Comparison of ENCODE assay signal across 1 cellular context in the genomic region with DNA sequence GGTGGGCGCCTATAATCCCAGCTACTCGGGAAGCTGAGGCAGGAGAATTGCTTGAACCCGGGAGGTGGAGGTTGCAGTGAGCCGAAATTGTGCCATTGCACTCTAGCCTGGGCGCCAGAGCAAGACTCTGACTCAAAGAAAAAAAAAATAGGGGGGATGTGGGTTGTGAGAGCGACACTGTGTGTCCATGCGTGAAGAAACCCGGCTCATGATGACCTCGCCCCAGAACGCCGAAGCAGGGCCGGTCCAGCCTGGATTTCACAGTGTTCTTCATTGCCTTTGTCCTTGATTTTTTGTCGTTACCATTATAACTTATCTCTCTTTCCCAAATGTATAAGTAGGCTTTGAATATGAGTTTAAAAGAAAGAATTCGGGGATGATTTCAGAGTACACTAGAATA.
TF ChIP-seq lines count a peak whose summit lies in the region.

No MANE protein-coding gene starts in this region.

TF ChIP-seq in HepG2, 621 proteins besides CTCF, POLR2A, EP300 and RAD21:
- TF ChIP-seq, protein P1, sequence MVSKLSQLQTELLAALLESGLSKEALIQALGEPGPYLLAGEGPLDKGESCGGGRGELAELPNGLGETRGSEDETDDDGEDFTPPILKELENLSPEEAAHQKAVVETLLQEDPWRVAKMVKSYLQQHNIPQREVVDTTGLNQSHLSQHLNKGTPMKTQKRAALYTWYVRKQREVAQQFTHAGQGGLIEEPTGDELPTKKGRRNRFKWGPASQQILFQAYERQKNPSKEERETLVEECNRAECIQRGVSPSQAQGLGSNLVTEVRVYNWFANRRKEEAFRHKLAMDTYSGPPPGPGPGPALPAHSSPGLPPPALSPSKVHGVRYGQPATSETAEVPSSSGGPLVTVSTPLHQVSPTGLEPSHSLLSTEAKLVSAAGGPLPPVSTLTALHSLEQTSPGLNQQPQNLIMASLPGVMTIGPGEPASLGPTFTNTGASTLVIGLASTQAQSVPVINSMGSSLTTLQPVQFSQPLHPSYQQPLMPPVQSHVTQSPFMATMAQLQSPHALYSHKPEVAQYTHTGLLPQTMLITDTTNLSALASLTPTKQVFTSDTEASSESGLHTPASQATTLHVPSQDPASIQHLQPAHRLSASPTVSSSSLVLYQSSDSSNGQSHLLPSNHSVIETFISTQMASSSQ (IDR thresholded peaks at IDR 0.05; ENCODE audit: low read depth), result no peak
- TF ChIP-seq, protein P1 (CRISPR knock-in tag; IDR thresholded peaks at IDR 0.05; ENCODE audit: borderline replicate concordance), result no peak
- TF ChIP-seq, protein P2, sequence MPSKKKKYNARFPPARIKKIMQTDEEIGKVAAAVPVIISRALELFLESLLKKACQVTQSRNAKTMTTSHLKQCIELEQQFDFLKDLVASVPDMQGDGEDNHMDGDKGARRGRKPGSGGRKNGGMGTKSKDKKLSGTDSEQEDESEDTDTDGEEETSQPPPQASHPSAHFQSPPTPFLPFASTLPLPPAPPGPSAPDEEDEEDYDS (CRISPR knock-in tag; IDR thresholded peaks at IDR 0.05), result no peak
- TF ChIP-seq ZBTB42 (CRISPR knock-in tag; IDR thresholded peaks at IDR 0.05) (no peak), NONO (IDR thresholded peaks at IDR 0.05) (no peak), NONO (CRISPR knock-in tag; conservative IDR thresholded peaks at IDR 0.05) (no peak), CBX2 (IDR thresholded peaks at IDR 0.05; ENCODE audit: low read depth, low read length) (no peak), CBX2 (CRISPR knock-in tag; IDR thresholded peaks at IDR 0.05; ENCODE audit: low read depth) (no peak), SRSF1 (optimal IDR thresholded peaks at IDR 0.05; ENCODE audit: low read depth, low read length) (no peak), STAG1 (CRISPR knock-in tag; IDR thresholded peaks at IDR 0.05) (no peak), MED8 (CRISPR knock-in tag; IDR thresholded peaks at IDR 0.05; ENCODE audit: insufficient replicate concordance) (no peak)
- TF ChIP-seq, protein P3, sequence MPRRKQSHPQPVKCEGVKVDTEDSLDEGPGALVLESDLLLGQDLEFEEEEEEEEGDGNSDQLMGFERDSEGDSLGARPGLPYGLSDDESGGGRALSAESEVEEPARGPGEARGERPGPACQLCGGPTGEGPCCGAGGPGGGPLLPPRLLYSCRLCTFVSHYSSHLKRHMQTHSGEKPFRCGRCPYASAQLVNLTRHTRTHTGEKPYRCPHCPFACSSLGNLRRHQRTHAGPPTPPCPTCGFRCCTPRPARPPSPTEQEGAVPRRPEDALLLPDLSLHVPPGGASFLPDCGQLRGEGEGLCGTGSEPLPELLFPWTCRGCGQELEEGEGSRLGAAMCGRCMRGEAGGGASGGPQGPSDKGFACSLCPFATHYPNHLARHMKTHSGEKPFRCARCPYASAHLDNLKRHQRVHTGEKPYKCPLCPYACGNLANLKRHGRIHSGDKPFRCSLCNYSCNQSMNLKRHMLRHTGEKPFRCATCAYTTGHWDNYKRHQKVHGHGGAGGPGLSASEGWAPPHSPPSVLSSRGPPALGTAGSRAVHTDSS (CRISPR knock-in tag; conservative IDR thresholded peaks at IDR 0.05), result no peak
- TF ChIP-seq, protein P4, sequence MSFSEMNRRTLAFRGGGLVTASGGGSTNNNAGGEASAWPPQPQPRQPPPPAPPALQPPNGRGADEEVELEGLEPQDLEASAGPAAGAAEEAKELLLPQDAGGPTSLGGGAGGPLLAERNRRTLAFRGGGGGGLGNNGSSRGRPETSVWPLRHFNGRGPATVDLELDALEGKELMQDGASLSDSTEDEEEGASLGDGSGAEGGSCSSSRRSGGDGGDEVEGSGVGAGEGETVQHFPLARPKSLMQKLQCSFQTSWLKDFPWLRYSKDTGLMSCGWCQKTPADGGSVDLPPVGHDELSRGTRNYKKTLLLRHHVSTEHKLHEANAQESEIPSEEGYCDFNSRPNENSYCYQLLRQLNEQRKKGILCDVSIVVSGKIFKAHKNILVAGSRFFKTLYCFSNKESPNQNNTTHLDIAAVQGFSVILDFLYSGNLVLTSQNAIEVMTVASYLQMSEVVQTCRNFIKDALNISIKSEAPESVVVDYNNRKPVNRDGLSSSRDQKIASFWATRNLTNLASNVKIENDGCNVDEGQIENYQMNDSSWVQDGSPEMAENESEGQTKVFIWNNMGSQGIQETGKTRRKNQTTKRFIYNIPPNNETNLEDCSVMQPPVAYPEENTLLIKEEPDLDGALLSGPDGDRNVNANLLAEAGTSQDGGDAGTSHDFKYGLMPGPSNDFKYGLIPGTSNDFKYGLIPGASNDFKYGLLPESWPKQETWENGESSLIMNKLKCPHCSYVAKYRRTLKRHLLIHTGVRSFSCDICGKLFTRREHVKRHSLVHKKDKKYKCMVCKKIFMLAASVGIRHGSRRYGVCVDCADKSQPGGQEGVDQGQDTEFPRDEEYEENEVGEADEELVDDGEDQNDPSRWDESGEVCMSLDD (CRISPR knock-in tag; IDR thresholded peaks at IDR 0.05; ENCODE audit: borderline replicate concordance), result no peak
- TF ChIP-seq, protein P5, sequence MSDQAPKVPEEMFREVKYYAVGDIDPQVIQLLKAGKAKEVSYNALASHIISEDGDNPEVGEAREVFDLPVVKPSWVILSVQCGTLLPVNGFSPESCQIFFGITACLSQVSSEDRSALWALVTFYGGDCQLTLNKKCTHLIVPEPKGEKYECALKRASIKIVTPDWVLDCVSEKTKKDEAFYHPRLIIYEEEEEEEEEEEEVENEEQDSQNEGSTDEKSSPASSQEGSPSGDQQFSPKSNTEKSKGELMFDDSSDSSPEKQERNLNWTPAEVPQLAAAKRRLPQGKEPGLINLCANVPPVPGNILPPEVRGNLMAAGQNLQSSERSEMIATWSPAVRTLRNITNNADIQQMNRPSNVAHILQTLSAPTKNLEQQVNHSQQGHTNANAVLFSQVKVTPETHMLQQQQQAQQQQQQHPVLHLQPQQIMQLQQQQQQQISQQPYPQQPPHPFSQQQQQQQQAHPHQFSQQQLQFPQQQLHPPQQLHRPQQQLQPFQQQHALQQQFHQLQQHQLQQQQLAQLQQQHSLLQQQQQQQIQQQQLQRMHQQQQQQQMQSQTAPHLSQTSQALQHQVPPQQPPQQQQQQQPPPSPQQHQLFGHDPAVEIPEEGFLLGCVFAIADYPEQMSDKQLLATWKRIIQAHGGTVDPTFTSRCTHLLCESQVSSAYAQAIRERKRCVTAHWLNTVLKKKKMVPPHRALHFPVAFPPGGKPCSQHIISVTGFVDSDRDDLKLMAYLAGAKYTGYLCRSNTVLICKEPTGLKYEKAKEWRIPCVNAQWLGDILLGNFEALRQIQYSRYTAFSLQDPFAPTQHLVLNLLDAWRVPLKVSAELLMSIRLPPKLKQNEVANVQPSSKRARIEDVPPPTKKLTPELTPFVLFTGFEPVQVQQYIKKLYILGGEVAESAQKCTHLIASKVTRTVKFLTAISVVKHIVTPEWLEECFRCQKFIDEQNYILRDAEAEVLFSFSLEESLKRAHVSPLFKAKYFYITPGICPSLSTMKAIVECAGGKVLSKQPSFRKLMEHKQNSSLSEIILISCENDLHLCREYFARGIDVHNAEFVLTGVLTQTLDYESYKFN (CRISPR knock-in tag; conservative IDR thresholded peaks at IDR 0.05), result no peak
- TF ChIP-seq, protein P6, sequence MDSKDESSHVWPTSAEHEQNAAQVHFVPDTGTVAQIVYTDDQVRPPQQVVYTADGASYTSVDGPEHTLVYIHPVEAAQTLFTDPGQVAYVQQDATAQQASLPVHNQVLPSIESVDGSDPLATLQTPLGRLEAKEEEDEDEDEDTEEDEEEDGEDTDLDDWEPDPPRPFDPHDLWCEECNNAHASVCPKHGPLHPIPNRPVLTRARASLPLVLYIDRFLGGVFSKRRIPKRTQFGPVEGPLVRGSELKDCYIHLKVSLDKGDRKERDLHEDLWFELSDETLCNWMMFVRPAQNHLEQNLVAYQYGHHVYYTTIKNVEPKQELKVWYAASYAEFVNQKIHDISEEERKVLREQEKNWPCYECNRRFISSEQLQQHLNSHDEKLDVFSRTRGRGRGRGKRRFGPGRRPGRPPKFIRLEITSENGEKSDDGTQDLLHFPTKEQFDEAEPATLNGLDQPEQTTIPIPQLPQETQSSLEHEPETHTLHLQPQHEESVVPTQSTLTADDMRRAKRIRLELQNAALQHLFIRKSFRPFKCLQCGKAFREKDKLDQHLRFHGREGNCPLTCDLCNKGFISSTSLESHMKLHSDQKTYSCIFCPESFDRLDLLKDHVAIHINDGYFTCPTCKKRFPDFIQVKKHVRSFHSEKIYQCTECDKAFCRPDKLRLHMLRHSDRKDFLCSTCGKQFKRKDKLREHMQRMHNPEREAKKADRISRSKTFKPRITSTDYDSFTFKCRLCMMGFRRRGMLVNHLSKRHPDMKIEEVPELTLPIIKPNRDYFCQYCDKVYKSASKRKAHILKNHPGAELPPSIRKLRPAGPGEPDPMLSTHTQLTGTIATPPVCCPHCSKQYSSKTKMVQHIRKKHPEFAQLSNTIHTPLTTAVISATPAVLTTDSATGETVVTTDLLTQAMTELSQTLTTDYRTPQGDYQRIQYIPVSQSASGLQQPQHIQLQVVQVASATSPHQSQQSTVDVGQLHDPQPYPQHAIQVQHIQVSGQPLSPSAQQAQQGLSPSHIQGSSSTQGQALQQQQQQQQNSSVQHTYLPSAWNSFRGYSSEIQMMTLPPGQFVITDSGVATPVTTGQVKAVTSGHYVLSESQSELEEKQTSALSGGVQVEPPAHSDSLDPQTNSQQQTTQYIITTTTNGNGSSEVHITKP (CRISPR knock-in tag; IDR thresholded peaks at IDR 0.05; ENCODE audit: low read depth), result no peak
